Comparison of ENCODE assay signal across 1 cellular context in genomic region chr13:31177813-31178495, GRCh38.
TF ChIP-seq lines count a peak whose summit lies in the region.

No MANE protein-coding gene starts in this region.

TF ChIP-seq in A549, 52 proteins besides CTCF, POLR2A, EP300 and RAD21:
- TF ChIP-seq MAFK (IDR thresholded peaks at IDR 0.05; ENCODE audit: partially characterized antibody): peak; percentile 33
